ENCODE assay signal across 23 cellular contexts in the genomic region with DNA sequence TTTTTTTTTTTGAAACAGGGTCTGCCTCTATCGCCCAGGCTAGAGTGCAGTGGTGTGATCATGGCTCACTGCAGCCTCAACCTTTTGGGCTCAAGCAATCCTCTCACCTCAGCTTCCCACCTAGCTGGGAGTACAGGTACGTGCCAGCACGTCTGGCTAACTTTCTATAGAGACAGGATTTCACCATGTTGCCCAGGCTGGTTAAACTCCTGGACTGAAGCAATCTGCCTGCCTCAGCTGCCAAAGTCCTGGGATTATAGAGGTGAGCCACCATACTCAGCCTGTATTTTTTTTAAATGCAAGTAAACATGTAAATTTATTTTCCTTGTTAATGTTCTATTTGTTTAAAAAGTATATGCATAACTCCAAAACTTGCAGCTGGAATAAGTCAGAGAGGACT.
"Had no signal": no experiment of that assay in that cellular context is flagged by ENCODE, and none has a peak within 500 bp of the region (broad histone marks: within the 10 kb centered on the region; RNA-seq: fewer than 3 reads in every experiment).

No MANE protein-coding gene starts in this region.

- H3K27me3 ChIP-seq: SJSA1 had no signal

- FAIRE-seq: HTR-8/SVneo had no signal

- DNase-seq: IMR-90, Kasumi-1, KG1, MV-4-11, NCI-H1048, NCI-H1105, NCI-H1417, NCI-H1436 treated with DMSO at 0.1 percent for 48 hours, NCI-H1694, NCI-H187 treated with DMSO at 0.1 percent for 48 hours, NCI-H2029 treated with DMSO at 0.1 percent for 48 hours, NCI-H2171 treated with DMSO at 0.1 percent for 48 hours, NCI-H345, NCI-H446 treated with DMSO at 0.1 percent for 48 hours, NCI-H510A treated with DMSO at 0.1 percent for 48 hours, NCI-H526, Right ventricle myocardium superior, RPMI8226, SIG-M5 had no signal

- H3K27ac ChIP-seq: HL-60, SJSA1, SK-N-MC had no signal

- H3K4me3 ChIP-seq: SJSA1, SK-N-MC had no signal

- H3K9me3 ChIP-seq: SJSA1 had no signal

- H3K4me1 ChIP-seq: SJSA1 had no signal
